Comparison of ENCODE assay signal across 8 cellular contexts in genomic region chr15:77991658-77992201, GRCh38.
DNase-seq lines count a peak whose midpoint lies in the region; ATAC-seq and TF ChIP-seq lines count a peak whose summit lies in the region.
"Not testable (repeated sequence)": the region's sequence is repeated elsewhere in the genome, so short reads cannot be mapped to it uniquely, and the experiment has no call there.

No MANE protein-coding gene starts in this region.

- not testable (repeated sequence) for H3K9me3 ChIP-seq in BLaER1; MG63; lung (ENCODE audit: control insufficient read depth in 2 of 2, insufficient read depth in 1 of 2, low read length in 1 of 2); tibial nerve

- peak in 1 of 2 donors; percentile 34 for TF ChIP-seq EP300 in tibial nerve (IDR thresholded peaks at IDR 0.05)

- H3K27ac Mint-ChIP-seq in activated CD4-positive, alpha-beta T cell treated with anti-CD3 and anti-CD28 coated beads for 36 hours = peak overlapping the region; percentile 42
- H3K27ac Mint-ChIP-seq in progenitor cell of endocrine pancreas = peak overlapping the region; percentile 8

- peak overlapping the region; percentile 69; the same call in 1 of the 2 replicates for H3K9ac ChIP-seq in BLaER1

- H4K20me1 ChIP-seq in BLaER1 = peaks cover 20% of the 10 kb centered on the region; the same call in 1 of the 2 replicates

- intact Hi-C loops in activated CD4-positive, alpha-beta T cell treated with anti-CD3 and anti-CD28 coated beads for 36 hours (cut with DNase I, micrococcal nuclease) = not testable (repeated sequence)

- CTCF ChIA-PET in activated CD4-positive, alpha-beta T cell treated with anti-CD3 and anti-CD28 coated beads for 36 hours (lab: Charles Lee) = interaction anchor here (0.7 kb wide), 1 partner anchor 121 kb away, joined by 5 read pairs; no protein-coding TSS in a partner anchor

- not testable (repeated sequence) for H3K36me3 Mint-ChIP-seq in activated CD4-positive, alpha-beta T cell treated with anti-CD3 and anti-CD28 coated beads for 36 hours (ENCODE audit: low read depth); progenitor cell of endocrine pancreas (ENCODE audit: insufficient read depth)

- peak; percentile 77 for DNase-seq in MG63
- DNase-seq in activated CD4-positive, alpha-beta T cell treated with anti-CD3 and anti-CD28 coated beads for 36 hours; progenitor cell of endocrine pancreas (ENCODE audit: low spot score, unreplicated experiment): not testable (repeated sequence)
- peak; percentile 83 for DNase-seq in cerebellar cortex (ENCODE audit: low spot score)
- DNase-seq in glomerular visceral epithelial cell (ENCODE audit: extremely low spot score) = peak; percentile 30
- peak; percentile 60 for DNase-seq in lung (ENCODE audit: low spot score)
- peak; percentile 42 to 60 for DNase-seq in tibial nerve (ENCODE audit: low spot score in 2 of 2)

- 0 out of 2 replicates have a peak overlapping the region, but pooled peaks have one; percentile 33 for H3K4me3 ChIP-seq in BLaER1
- H3K4me3 ChIP-seq in MG63, lung, tibial nerve: not testable (repeated sequence)

- H3K4me1 ChIP-seq in BLaER1 = peaks cover 98% of the 10 kb centered on the region
- peaks cover 4 to 18% of the 10 kb centered on the region in 2 donors for H3K4me1 ChIP-seq in lung (ENCODE audit: control insufficient read depth in 2 of 2, insufficient read depth in 2 of 2, low read length in 2 of 2)
- H3K4me1 ChIP-seq in tibial nerve = peaks cover 0 to 80% (median 35%) of the 10 kb centered on the region in 4 donors

- TF ChIP-seq POLR2A in tibial nerve (IDR thresholded peaks at IDR 0.05) = not testable (repeated sequence)

- not testable (repeated sequence) for H3K36me3 ChIP-seq in BLaER1; MG63; lung (ENCODE audit: control insufficient read depth in 2 of 2, insufficient read depth in 2 of 2, low read length in 2 of 2); tibial nerve

- H3K27me3 Mint-ChIP-seq in activated CD4-positive, alpha-beta T cell treated with anti-CD3 and anti-CD28 coated beads for 36 hours; progenitor cell of endocrine pancreas: not testable (repeated sequence)

- peaks cover 17% of the 10 kb centered on the region for H3K4me1 Mint-ChIP-seq in activated CD4-positive, alpha-beta T cell treated with anti-CD3 and anti-CD28 coated beads for 36 hours
- not testable (repeated sequence) for H3K4me1 Mint-ChIP-seq in progenitor cell of endocrine pancreas (ENCODE audit: low read depth)

- POLR2A ChIA-PET in activated CD4-positive, alpha-beta T cell treated with anti-CD3 and anti-CD28 coated beads for 36 hours (lab: Charles Lee) = not testable (repeated sequence)

- not testable (repeated sequence) for ATAC-seq in activated CD4-positive, alpha-beta T cell treated with anti-CD3 and anti-CD28 coated beads for 36 hours
- peak; percentile 19 for ATAC-seq in lung (ENCODE audit: insufficient read depth, low FRiP score)

- not testable (repeated sequence) for H3K4me3 Mint-ChIP-seq in activated CD4-positive, alpha-beta T cell treated with anti-CD3 and anti-CD28 coated beads for 36 hours; progenitor cell of endocrine pancreas (ENCODE audit: low read depth)

- peak overlapping the region; percentile 84 for H3K4me2 ChIP-seq in BLaER1

- H3K27ac ChIP-seq in BLaER1 (peak overlapping the region; percentile 86), lung (ENCODE audit: low read depth in 1 of 2, low read length in 1 of 2) (peak overlapping the region; percentile 17 to 76), tibial nerve (peak overlapping the region in 3 of 4 donors; percentile 34 to 75 (median 44))

- H3K27me3 ChIP-seq in BLaER1; MG63; lung (ENCODE audit: control insufficient read depth, insufficient read depth); tibial nerve: not testable (repeated sequence)

- TF ChIP-seq CTCF in lung (IDR thresholded peaks at IDR 0.05; ENCODE audit: control extremely low read depth, extremely low read depth); progenitor cell of endocrine pancreas (IDR thresholded peaks at IDR 0.05; ENCODE audit: unreplicated experiment); tibial nerve (IDR thresholded peaks at IDR 0.05): not testable (repeated sequence)

- WGBS in lung, 2 donors = 66 to 79% methylated on average over 7 to 9 of the region's 9 CpGs
- WGBS in tibial nerve, 2 donors = 40 to 64% methylated on average over 6 to 9 of the region's 9 CpGs

- not testable (repeated sequence) for H3K9me3 Mint-ChIP-seq in activated CD4-positive, alpha-beta T cell treated with anti-CD3 and anti-CD28 coated beads for 36 hours (ENCODE audit: low read depth); progenitor cell of endocrine pancreas (ENCODE audit: low read depth)
